Comparison of ENCODE assay signal across 1 cellular context in the genomic region with DNA sequence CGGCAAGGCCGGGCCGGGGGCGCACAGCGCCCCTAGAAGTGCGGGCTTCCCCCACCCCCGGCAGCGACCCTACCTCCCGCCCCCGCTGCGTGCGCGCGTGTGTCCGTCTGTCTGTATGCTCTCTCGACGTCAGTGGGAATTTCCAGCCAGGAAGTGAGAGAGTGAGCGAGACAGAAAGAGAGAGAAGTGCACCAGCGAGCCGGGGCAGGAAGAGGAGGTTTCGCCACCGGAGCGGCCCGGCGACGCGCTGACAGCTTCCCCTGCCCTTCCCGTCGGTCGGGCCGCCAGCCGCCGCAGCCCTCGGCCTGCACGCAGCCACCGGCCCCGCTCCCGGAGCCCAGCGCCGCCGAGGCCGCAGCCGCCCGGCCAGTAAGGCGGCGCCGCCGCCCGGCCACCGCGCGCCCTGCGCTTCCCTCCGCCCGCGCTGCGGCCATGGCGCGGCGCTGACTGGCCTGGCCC.
A peak's percentile ranks its signal among the peaks of the same experiment; 100 is the strongest.
TF ChIP-seq lines count a peak whose summit lies in the region.

A gene with protein sequence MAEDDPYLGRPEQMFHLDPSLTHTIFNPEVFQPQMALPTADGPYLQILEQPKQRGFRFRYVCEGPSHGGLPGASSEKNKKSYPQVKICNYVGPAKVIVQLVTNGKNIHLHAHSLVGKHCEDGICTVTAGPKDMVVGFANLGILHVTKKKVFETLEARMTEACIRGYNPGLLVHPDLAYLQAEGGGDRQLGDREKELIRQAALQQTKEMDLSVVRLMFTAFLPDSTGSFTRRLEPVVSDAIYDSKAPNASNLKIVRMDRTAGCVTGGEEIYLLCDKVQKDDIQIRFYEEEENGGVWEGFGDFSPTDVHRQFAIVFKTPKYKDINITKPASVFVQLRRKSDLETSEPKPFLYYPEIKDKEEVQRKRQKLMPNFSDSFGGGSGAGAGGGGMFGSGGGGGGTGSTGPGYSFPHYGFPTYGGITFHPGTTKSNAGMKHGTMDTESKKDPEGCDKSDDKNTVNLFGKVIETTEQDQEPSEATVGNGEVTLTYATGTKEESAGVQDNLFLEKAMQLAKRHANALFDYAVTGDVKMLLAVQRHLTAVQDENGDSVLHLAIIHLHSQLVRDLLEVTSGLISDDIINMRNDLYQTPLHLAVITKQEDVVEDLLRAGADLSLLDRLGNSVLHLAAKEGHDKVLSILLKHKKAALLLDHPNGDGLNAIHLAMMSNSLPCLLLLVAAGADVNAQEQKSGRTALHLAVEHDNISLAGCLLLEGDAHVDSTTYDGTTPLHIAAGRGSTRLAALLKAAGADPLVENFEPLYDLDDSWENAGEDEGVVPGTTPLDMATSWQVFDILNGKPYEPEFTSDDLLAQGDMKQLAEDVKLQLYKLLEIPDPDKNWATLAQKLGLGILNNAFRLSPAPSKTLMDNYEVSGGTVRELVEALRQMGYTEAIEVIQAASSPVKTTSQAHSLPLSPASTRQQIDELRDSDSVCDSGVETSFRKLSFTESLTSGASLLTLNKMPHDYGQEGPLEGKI (plus strand): TSS at position 184 of the 459 bp plus-strand sequence. CDS start 24,160 bp downstream, outside the sequence.

TF ChIP-seq in H1, 55 proteins besides CTCF, POLR2A, EP300 and RAD21 (continued from another document):
- TF ChIP-seq KDM4A (IDR thresholded peaks at IDR 0.05; ENCODE audit: low read depth, low read length, severe bottlenecking) (peak; percentile 30), ASH2L (IDR thresholded peaks at IDR 0.05; ENCODE audit: low read length) (no peak), GABPA (IDR thresholded peaks at IDR 0.05; ENCODE audit: borderline replicate concordance, insufficient read depth, low read length) (no peak)
